Comparison of ENCODE assay signal across 1 cellular context in the genomic region with DNA sequence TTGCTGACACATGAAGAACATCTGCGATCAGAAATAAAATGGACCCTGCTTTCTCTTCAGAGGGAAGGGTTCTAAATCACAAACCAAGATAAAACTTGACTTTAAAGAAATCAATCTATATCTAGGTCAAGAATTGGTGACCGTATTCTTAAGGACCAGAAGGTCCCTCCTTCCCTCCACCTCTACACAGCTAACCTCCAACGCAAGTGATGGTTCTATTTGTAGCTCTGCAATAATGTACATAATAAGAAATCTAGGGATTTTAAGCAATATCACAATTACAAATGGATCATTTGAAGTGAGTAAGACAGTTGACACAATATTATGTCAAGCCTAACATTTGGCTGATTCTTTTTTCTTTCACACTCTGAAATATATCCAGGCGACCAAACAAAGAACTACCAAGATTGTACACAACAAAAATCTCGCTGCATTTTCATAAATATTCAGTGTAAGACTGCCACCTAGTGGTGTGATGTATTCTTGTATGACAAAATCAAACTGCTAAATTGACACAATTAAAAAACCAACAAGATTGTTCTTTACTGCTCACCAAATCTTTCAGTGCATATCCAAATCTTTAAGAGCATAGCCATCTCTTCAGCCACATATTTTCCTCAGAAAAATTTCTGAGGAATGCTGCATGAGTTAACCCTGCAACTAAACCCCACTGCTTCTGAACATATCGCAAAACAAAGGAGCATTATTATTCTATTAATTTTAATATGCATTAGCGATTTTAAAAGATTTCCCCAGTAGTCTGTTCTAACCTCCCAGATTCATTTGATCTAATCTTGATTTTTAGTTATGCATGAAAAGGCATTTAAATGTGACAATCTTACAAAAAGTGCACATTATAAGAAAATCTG.
TF ChIP-seq lines count a peak whose summit lies in the region.

No MANE protein-coding gene starts in this region.

TF ChIP-seq in GM12878, 131 proteins besides CTCF, POLR2A, EP300 and RAD21:
- TF ChIP-seq, protein P1, sequence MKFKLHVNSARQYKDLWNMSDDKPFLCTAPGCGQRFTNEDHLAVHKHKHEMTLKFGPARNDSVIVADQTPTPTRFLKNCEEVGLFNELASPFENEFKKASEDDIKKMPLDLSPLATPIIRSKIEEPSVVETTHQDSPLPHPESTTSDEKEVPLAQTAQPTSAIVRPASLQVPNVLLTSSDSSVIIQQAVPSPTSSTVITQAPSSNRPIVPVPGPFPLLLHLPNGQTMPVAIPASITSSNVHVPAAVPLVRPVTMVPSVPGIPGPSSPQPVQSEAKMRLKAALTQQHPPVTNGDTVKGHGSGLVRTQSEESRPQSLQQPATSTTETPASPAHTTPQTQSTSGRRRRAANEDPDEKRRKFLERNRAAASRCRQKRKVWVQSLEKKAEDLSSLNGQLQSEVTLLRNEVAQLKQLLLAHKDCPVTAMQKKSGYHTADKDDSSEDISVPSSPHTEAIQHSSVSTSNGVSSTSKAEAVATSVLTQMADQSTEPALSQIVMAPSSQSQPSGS (IDR thresholded peaks at IDR 0.05; ENCODE audit: low read length), result peak; percentile 37; the same call in 1 of the 2 replicates
- TF ChIP-seq FOXM1 (IDR thresholded peaks at IDR 0.05; ENCODE audit: low read depth, low read length), result no peak
- 0 out of 2 replicates have a peak, but pooled peaks have one; percentile 36 for TF ChIP-seq SMARCA5 (IDR thresholded peaks at IDR 0.05)
- TF ChIP-seq SMC3 (IDR thresholded peaks at IDR 0.05; ENCODE audit: borderline replicate concordance, low read length), result peak; percentile 82
- TF ChIP-seq NRF1 (conservative IDR thresholded peaks at IDR 0.05; ENCODE audit: low read depth, low read length), result no peak
